19 cellular contexts compared by ENCODE assay signal in the genomic region with DNA sequence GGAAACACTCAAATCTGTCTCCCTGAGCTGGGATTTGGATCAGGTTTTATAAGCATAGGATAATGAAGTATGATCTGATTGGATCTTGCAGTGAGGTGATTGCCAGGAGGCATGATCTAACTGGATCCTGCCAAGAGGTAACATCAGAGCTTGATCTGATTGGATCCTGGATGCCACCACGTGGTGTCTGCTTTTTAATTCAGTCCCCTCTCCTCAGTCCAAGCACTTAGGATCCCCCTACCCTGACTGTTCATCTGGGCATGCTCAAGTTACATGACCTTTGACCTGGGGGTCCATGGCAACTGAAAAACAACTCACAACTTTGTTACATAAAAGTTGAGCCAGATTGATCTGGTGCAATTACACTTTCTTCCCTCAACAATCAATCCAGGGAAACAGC. TPM values are rescaled to one million over a fixed set of nuclear protein-coding genes. Genes with fewer than 3 reads are reported as not detected.
DNase-seq lines count a peak whose midpoint lies in the region; ATAC-seq and TF ChIP-seq lines count a peak whose summit lies in the region.
"Had no signal": no experiment of that assay in that cellular context is flagged by ENCODE, and none has a peak within 500 bp of the region (broad histone marks: within the 10 kb centered on the region; RNA-seq: fewer than 3 reads in every experiment).

No MANE protein-coding gene starts in this region.

- TF ChIP-seq CTCF in SK-N-SH (IDR thresholded peaks at IDR 0.05), result no peak
- TF ChIP-seq CTCF in WTC11 (IDR thresholded peaks at IDR 0.05), result no peak

- H3K27me3 Mint-ChIP-seq in WTC11 (ENCODE audit: low read depth), result peaks cover 3% of the 10 kb centered on the region

- H3K9me3 ChIP-seq in SK-N-SH (no peaks in the 10 kb centered on the region), iPS-18a (ENCODE audit: control insufficient read depth, low read depth, low read length) (no peaks in the 10 kb centered on the region), neuronal stem cell (replicated peaks in 1 of 2; ENCODE audit: control insufficient read depth in 2 of 2, insufficient read depth in 1 of 2, low read depth in 1 of 2, low read length in 2 of 2) (peaks cover 0 to 6% of the 10 kb centered on the region in 2 donors)

- no peaks in the 10 kb centered on the region for H3F3A ChIP-seq in SK-N-SH (replicated peaks; ENCODE audit: insufficient read depth)

- no peaks in the 10 kb centered on the region for H3K79me1 ChIP-seq in neuronal stem cell (ENCODE audit: low read depth, low read length)

- no peak overlapping the region for H3K23ac ChIP-seq in neuronal stem cell (ENCODE audit: low read depth, low read length, poor library complexity)

- H4K8ac ChIP-seq in neuronal stem cell (ENCODE audit: low read depth, low read length), result no peak overlapping the region

- no peak overlapping the region for H2BK5ac ChIP-seq in neuronal stem cell (ENCODE audit: low read length)

- H3K36me3 Mint-ChIP-seq in WTC11, result no peaks in the 10 kb centered on the region

- H3K4me1 Mint-ChIP-seq in WTC11, result 0 out of 2 replicates have a peak, but pooled peaks cover 3% of the 10 kb centered on the region

- H4K20me1 ChIP-seq in SK-N-SH (ENCODE audit: insufficient read depth), result no peaks in the 10 kb centered on the region

- no peak overlapping the region for H2BK120ac ChIP-seq in neuronal stem cell (ENCODE audit: low read depth, low read length)

- H2BK15ac ChIP-seq in neuronal stem cell (ENCODE audit: low read length), result no peak overlapping the region

- peaks cover 6% of the 10 kb centered on the region; the same call in 1 of the 2 replicates for H3K9me3 Mint-ChIP-seq in WTC11
- H3K9me3 Mint-ChIP-seq: CD4-positive, alpha-beta T cell had no signal

- H3K4ac ChIP-seq in neuronal stem cell (ENCODE audit: low read length), result no peak overlapping the region

- 0% methylated on average over 1 of the region's 1 CpG for WGBS in SK-N-SH (ENCODE audit: low lambda C conversion rate)
- no CpG with 5 or more reads among the region's 1 CpG for WGBS in neuronal stem cell (ENCODE audit: extremely low coverage in 2 of 2, insufficient read length in 2 of 2, insufficient replicate concordance in 1 of 2), 2 donors

- DNase-seq in SK-N-SH (peak; percentile 24), WTC11 (ENCODE audit: low spot score) (no peak), neuronal stem cell (ENCODE audit: low spot score) (peak; percentile 57), NCI-H2171 treated with DMSO at 0.1 percent for 48 hours (lab: John Stamatoyannopoulos, UW) (no peak)
- DNase-seq in activated T-cell treated with anti-CD3 and anti-CD28 coated beads, Interleukin-2, amount 50 U/mL, for 1 hour, result no peak
- DNase-seq: ACHN; CD4-positive, alpha-beta T cell; DND-41; GDM1; MM.1S; NCI-H1105; NCI-H187 treated with DMSO at 0.1 percent for 48 hours; NCI-H2171; NCI-H510A; PC-9 had no signal

- TF ChIP-seq EP300 in SK-N-SH (IDR thresholded peaks at IDR 0.05; ENCODE audit: borderline replicate concordance in 1 of 2, low read depth in 1 of 2, low read length in 1 of 2), result no peak

- H3K27me3 ChIP-seq in SK-N-SH (ENCODE audit: insufficient read depth) (no peaks in the 10 kb centered on the region), iPS-18a (ENCODE audit: control insufficient read depth, insufficient read depth, low read length) (no peaks in the 10 kb centered on the region), neuronal stem cell (ENCODE audit: control insufficient read depth in 3 of 3, insufficient read depth in 3 of 3, low read depth in 1 of 3, low read length in 3 of 3) (no peaks in the 10 kb centered on the region)

- H3K18ac ChIP-seq in neuronal stem cell (ENCODE audit: low read length), result no peak overlapping the region

- no peak for TF ChIP-seq RAD21 in SK-N-SH (IDR thresholded peaks at IDR 0.05; ENCODE audit: low read length)

- no peak overlapping the region for H4K91ac ChIP-seq in neuronal stem cell (ENCODE audit: low read depth, low read length, poor library complexity)

- H2BK12ac ChIP-seq in neuronal stem cell (ENCODE audit: low read length), result no peak overlapping the region

- CTCF ChIA-PET in SK-N-SH (lab: Yijun Ruan, JAX) (interaction anchor here (0.7 to 3.4 kb wide), 6 partner anchors 21 to 703 kb away, joined by 3 to 16 read pairs (median 6); no protein-coding TSS in a partner anchor), WTC11 (lab: Charles Lee) (interaction anchor here (1.2 to 1.8 kb wide), 3 partner anchors 21 to 347 kb away, joined by 5 to 8 read pairs (median 5); no protein-coding TSS in a partner anchor)

- no peak overlapping the region for H3K27ac ChIP-seq in SK-N-SH (ENCODE audit: low read depth in 2 of 2, low read length in 1 of 2)
- H3K27ac ChIP-seq in iPS-18a (ENCODE audit: low read length), result peak overlapping the region; percentile 24
- no peak overlapping the region for H3K27ac ChIP-seq in neuronal stem cell (replicated peaks; ENCODE audit: low read length)
- H3K27ac ChIP-seq: PC-9, SK-N-MC had no signal

- no peak overlapping the region for H3K14ac ChIP-seq in neuronal stem cell (ENCODE audit: low read length)

- H3K4me1 ChIP-seq in SK-N-SH (ENCODE audit: control insufficient read depth in 1 of 2, insufficient read depth in 2 of 2, low read depth in 1 of 2, low read length in 1 of 2) (peaks cover 0 to 3% of the 10 kb centered on the region in 2 experiments; a peak in 1 of 4 replicates), iPS-18a (ENCODE audit: control insufficient read depth, low read depth, low read length) (peaks cover 7% of the 10 kb centered on the region), neuronal stem cell (ENCODE audit: control insufficient read depth in 2 of 2, insufficient read depth in 1 of 2, low read depth in 1 of 2, low read length in 2 of 2) (peaks cover 0 to 11% of the 10 kb centered on the region in 2 donors)

- H2AFZ ChIP-seq in SK-N-SH (ENCODE audit: low read depth) (no peak overlapping the region), neuronal stem cell (ENCODE audit: low read length) (peak overlapping the region; percentile 1)
- H2AFZ ChIP-seq: PC-9 had no signal

- POLR2A ChIA-PET in SK-N-SH (lab: Yijun Ruan, JAX) (interaction anchor here (0.6 kb wide), 1 partner anchor 9 kb away, joined by 3 read pairs; no protein-coding TSS in a partner anchor), WTC11 (lab: Charles Lee) (no interaction called here)

- H3K36me3 ChIP-seq in SK-N-SH (replicated peaks in 1 of 2; ENCODE audit: control insufficient read depth in 1 of 2, insufficient read depth in 2 of 2, low read length in 1 of 2) (no peaks in the 10 kb centered on the region), iPS-18a (ENCODE audit: control insufficient read depth, low read depth, low read length) (no peaks in the 10 kb centered on the region), neuronal stem cell (replicated peaks in 1 of 2; ENCODE audit: control insufficient read depth in 2 of 2, insufficient read depth in 2 of 2, low read length in 2 of 2) (no peaks in the 10 kb centered on the region)

- no peak overlapping the region for H2AK5ac ChIP-seq in neuronal stem cell (ENCODE audit: low read depth, low read length)

- H3K27ac Mint-ChIP-seq in WTC11, result no peak overlapping the region
- H3K27ac Mint-ChIP-seq: CD4-positive, alpha-beta T cell had no signal

- H3K79me2 ChIP-seq in SK-N-SH (ENCODE audit: insufficient read depth), result no peaks in the 10 kb centered on the region

- H3K9me2 ChIP-seq in SK-N-SH, result no peaks in the 10 kb centered on the region

- H3K4me3 Mint-ChIP-seq in WTC11, result no peak overlapping the region
- H3K4me3 Mint-ChIP-seq: CD4-positive, alpha-beta T cell had no signal

- no peak for ATAC-seq in SK-N-SH treated with all-trans-retinoic acid at 6 μM for 48 hours
- peak; percentile 65 for ATAC-seq in WTC11
- ATAC-seq in HG03571 (IDR thresholded peaks at IDR 0.05; ENCODE audit: unreplicated experiment), result no peak

- H3K4me2 ChIP-seq in SK-N-SH (no peak overlapping the region), neuronal stem cell (ENCODE audit: insufficient read depth, low read length, poor library complexity, severe bottlenecking) (no peak overlapping the region)
- H3K4me2 ChIP-seq: PC-9 had no signal

- no peak overlapping the region for H3K9ac ChIP-seq in SK-N-SH
- peak overlapping the region; percentile 39 for H3K9ac ChIP-seq in iPS-18a (ENCODE audit: low read length)
- no peak overlapping the region for H3K9ac ChIP-seq in neuronal stem cell (ENCODE audit: low read depth, low read length, poor library complexity)

- H3K4me3 ChIP-seq in SK-N-SH (ENCODE audit: low read depth in 2 of 2, low read length in 1 of 2), result no peak overlapping the region
- no peak overlapping the region for H3K4me3 ChIP-seq in iPS-18a (ENCODE audit: low read length)
- no peak overlapping the region for H3K4me3 ChIP-seq in neuronal stem cell (ENCODE audit: low read length in 2 of 2)
- H3K4me3 ChIP-seq: PC-9, SK-N-MC had no signal

TF ChIP-seq in SK-N-SH, 30 proteins besides CTCF, POLR2A, EP300 and RAD21:
- TF ChIP-seq, protein P1, sequence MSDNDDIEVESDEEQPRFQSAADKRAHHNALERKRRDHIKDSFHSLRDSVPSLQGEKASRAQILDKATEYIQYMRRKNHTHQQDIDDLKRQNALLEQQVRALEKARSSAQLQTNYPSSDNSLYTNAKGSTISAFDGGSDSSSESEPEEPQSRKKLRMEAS (IDR thresholded peaks at IDR 0.05; ENCODE audit: low read depth), result no peak
- TF ChIP-seq GATA2 (CRISPR knock-in tag; IDR thresholded peaks at IDR 0.05), result no peak
- no peak for TF ChIP-seq FOSL2 (IDR thresholded peaks at IDR 0.05; ENCODE audit: borderline replicate concordance, low read depth)
- TF ChIP-seq TEAD4 (IDR thresholded peaks at IDR 0.05; ENCODE audit: borderline replicate concordance, insufficient read depth), result no peak
TF ChIP-seq in SK-N-SH: peak in this region for 0.

TF ChIP-seq in SK-N-SH treated with all-trans-retinoic acid at 6 μM for 48 hours, 23 proteins besides CTCF, POLR2A, EP300 and RAD21 (continues in another document):
- TF ChIP-seq ZNF70 (CRISPR knock-in tag; IDR thresholded peaks at IDR 0.05), result no peak
- no peak for TF ChIP-seq OSR1 (CRISPR knock-in tag; IDR thresholded peaks at IDR 0.05)
- TF ChIP-seq ZFP30 (CRISPR knock-in tag; IDR thresholded peaks at IDR 0.05), result no peak
- TF ChIP-seq BACH2 (CRISPR knock-in tag; IDR thresholded peaks at IDR 0.05; ENCODE audit: borderline replicate concordance), result no peak

TF ChIP-seq in WTC11, 78 proteins besides CTCF, POLR2A, EP300 and RAD21:
- no peak for TF ChIP-seq CBFB (CRISPR knock-in tag; IDR thresholded peaks at IDR 0.05; ENCODE audit: low read depth)
- TF ChIP-seq, protein P2, sequence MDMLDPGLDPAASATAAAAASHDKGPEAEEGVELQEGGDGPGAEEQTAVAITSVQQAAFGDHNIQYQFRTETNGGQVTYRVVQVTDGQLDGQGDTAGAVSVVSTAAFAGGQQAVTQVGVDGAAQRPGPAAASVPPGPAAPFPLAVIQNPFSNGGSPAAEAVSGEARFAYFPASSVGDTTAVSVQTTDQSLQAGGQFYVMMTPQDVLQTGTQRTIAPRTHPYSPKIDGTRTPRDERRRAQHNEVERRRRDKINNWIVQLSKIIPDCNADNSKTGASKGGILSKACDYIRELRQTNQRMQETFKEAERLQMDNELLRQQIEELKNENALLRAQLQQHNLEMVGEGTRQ (CRISPR knock-in tag; IDR thresholded peaks at IDR 0.05), result peak; percentile 34; the same call in 1 of the 2 replicates

RNA-seq across cellular contexts. Expression of a gene that starts 47.5 kb away (rescaled TPM):
- 79.0 and 87.7 TPM in 2 replicates for polyA plus RNA-seq in SK-N-SH (2012; rRNA removed)
- 85.1 and 96.5 TPM in 2 replicates for polyA plus RNA-seq in SK-N-SH (2012; cell fraction: cytosol; rRNA removed)
- polyA plus RNA-seq in SK-N-SH (2012; cell fraction: nucleus; rRNA removed), result 44.3 and 50.3 TPM in 2 replicates
- total RNA-seq in WTC11 (2021), result 161 to 178 TPM (median 173 TPM) in 3 replicates
- polyA plus RNA-seq in neuronal stem cell (2013, experiment 1 of 2), result 125 TPM
- polyA plus RNA-seq in neuronal stem cell (2013, experiment 2 of 2), result 127 TPM

Comparison
In these comparisons a context has a peak if more than half of its experiments do, and no peak if none do; other contexts are left out.
1. DNase-seq: peak in SK-N-SH (single experiment) and neuronal stem cell (single experiment); none in WTC11 (single experiment), activated T-cell treated with anti-CD3 and anti-CD28 coated beads, Interleukin-2, amount 50 U/mL, for 1 hour (single experiment) and NCI-H2171 treated with DMSO at 0.1 percent for 48 hours (single experiment).